ENCODE assay signal across 28 cellular contexts in the genomic region with DNA sequence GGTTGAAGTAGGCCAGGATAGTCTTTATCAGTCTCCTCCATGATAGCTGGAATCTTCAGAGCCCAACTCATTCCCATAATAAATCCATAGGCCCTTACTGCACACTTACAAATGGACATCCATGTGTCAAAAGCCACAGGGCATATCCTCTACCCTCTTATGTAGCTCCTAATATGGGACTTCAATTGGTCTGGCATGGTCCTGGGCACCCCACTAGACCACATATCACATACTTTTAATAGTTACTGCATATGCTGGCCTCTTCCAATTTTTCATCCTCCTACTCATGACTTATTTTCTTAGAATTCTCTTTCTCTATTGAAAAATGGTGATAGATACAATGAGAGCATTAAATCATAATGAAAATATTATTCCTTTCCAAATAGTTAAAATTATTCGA.
DNase-seq lines count a peak whose midpoint lies in the region; TF ChIP-seq lines count a peak whose summit lies in the region.
"Had no signal": no experiment of that assay in that cellular context is flagged by ENCODE, and none has a peak within 500 bp of the region (broad histone marks: within the 10 kb centered on the region; RNA-seq: fewer than 3 reads in every experiment).

No MANE protein-coding gene starts in this region.

- no peaks in the 10 kb centered on the region for H3K36me3 ChIP-seq in fibroblast of lung (ENCODE audit: control insufficient read depth, insufficient read depth, low read length)
- no peaks in the 10 kb centered on the region for H3K36me3 ChIP-seq in osteoblast (ENCODE audit: insufficient read depth, low read length)
- no peaks in the 10 kb centered on the region for H3K36me3 ChIP-seq in mesendoderm (ENCODE audit: control insufficient read depth, insufficient read depth, low read length)
- H3K36me3 ChIP-seq: adrenal gland, heart left ventricle, suprapubic skin, upper lobe of left lung had no signal

- H3K4me3 ChIP-seq in fibroblast of lung (replicated peaks in 1 of 4; ENCODE audit: control extremely low read depth in 1 of 4, insufficient read depth in 1 of 4, low read depth in 3 of 4, low read length in 4 of 4), result no peak overlapping the region
- no peak overlapping the region for H3K4me3 ChIP-seq in osteoblast (ENCODE audit: insufficient read depth, low read length)
- H3K4me3 ChIP-seq in mesendoderm (ENCODE audit: low read length), result no peak overlapping the region
- H3K4me3 ChIP-seq: adrenal gland, heart left ventricle, suprapubic skin, upper lobe of left lung had no signal

- DNase-seq in EL (peak; percentile 73), M059J (ENCODE audit: low read depth) (peak; percentile 63), fibroblast of lung (ENCODE audit: low read depth in 2 of 2) (peak; percentile 26 to 70), osteoblast (ENCODE audit: insufficient read length, low spot score, missing footprints) (no peak), putamen (ENCODE audit: low spot score) (no peak), mesendoderm (no peak)
- no peak for DNase-seq in effector CD8-positive, alpha-beta T cell (lab: John Stamatoyannopoulos, UW)
- DNase-seq: activated CD4-positive, alpha-beta memory T cell treated with anti-CD3 and anti-CD28 coated beads for 36 hours; activated CD4-positive, CD25-positive, alpha-beta regulatory T cell treated with anti-CD3 and anti-CD28 coated beads, Interleukin-2, amount 50 U/mL, for 72 hours; activated naive CD4-positive, alpha-beta T cell treated with Interleukin-2 at 50 U/mL for 16 hours; adrenal gland; AML-193; Calu3; CD4-positive, CD25-positive, alpha-beta regulatory T cell; DMS79; foreskin keratinocyte; heart left ventricle; KBM-7; kidney; left ventricle myocardium superior; midbrain; naive B cell; NCI-H1417; NCI-H2029 treated with DMSO at 0.1 percent for 48 hours; NCI-H524 treated with DMSO at 0.1 percent for 48 hours; OCI-M1; upper lobe of left lung had no signal

- H3K79me2 ChIP-seq in fibroblast of lung (ENCODE audit: control insufficient read depth, insufficient read depth, low read length) (no peaks in the 10 kb centered on the region), osteoblast (ENCODE audit: insufficient read depth, low read length) (peaks cover 2% of the 10 kb centered on the region), mesendoderm (ENCODE audit: control insufficient read depth, insufficient read depth, low read length) (no peaks in the 10 kb centered on the region)

- H2AK5ac ChIP-seq in mesendoderm (ENCODE audit: low read length), result no peak overlapping the region

- H2AFZ ChIP-seq in fibroblast of lung (ENCODE audit: low read length), result no peak overlapping the region
- no peak overlapping the region for H2AFZ ChIP-seq in osteoblast (ENCODE audit: low read length)

- no peak overlapping the region for H3K56ac ChIP-seq in mesendoderm (ENCODE audit: low read length)

- H3K4me1 ChIP-seq in fibroblast of lung (ENCODE audit: control insufficient read depth, extremely low read depth, insufficient read depth, low read length), result peaks cover 26% of the 10 kb centered on the region
- peaks cover 50% of the 10 kb centered on the region for H3K4me1 ChIP-seq in osteoblast (ENCODE audit: insufficient read depth, low read length)
- no peaks in the 10 kb centered on the region for H3K4me1 ChIP-seq in mesendoderm (ENCODE audit: control insufficient read depth, low read depth, low read length)
- H3K4me1 ChIP-seq: suprapubic skin had no signal

- no peak overlapping the region for H3K18ac ChIP-seq in mesendoderm (ENCODE audit: low read length)

- no peak overlapping the region for H3K4ac ChIP-seq in mesendoderm (ENCODE audit: low read depth, low read length)

- H2BK5ac ChIP-seq in mesendoderm (ENCODE audit: low read length), result no peak overlapping the region

- H3K27ac ChIP-seq in fibroblast of lung (ENCODE audit: insufficient read depth, low read length), result no peak overlapping the region
- peak overlapping the region; percentile 55 for H3K27ac ChIP-seq in osteoblast (ENCODE audit: low read depth, low read length)
- no peak overlapping the region for H3K27ac ChIP-seq in mesendoderm (ENCODE audit: low read depth, low read length)
- H3K27ac ChIP-seq: adrenal gland, foreskin keratinocyte, heart left ventricle, suprapubic skin, upper lobe of left lung had no signal

- H4K20me1 ChIP-seq in fibroblast of lung (ENCODE audit: control insufficient read depth, extremely low read depth, insufficient read depth, low read length) (no peaks in the 10 kb centered on the region), osteoblast (ENCODE audit: insufficient read depth, low read length) (no peaks in the 10 kb centered on the region)

- no peaks in the 10 kb centered on the region for H3K79me1 ChIP-seq in mesendoderm (ENCODE audit: low read length)

- TF ChIP-seq CTCF in fibroblast of lung (conservative IDR thresholded peaks at IDR 0.05 in 1 of 2, IDR thresholded peaks at IDR 0.05 in 1 of 2; ENCODE audit: low read depth in 1 of 2, low read length in 2 of 2) (no peak), osteoblast (IDR thresholded peaks at IDR 0.05; ENCODE audit: extremely low read depth, low read depth, low read length) (no peak)

- no peak overlapping the region for H2BK120ac ChIP-seq in mesendoderm (ENCODE audit: low read depth, low read length)

- WGBS in mesendoderm (ENCODE audit: extremely low coverage, insufficient coverage, low lambda C conversion rate), result no CpG with 5 or more reads among the region's 1 CpG

- H3K9me3 ChIP-seq in fibroblast of lung (ENCODE audit: control insufficient read depth, insufficient read depth, low read depth, low read length) (no peaks in the 10 kb centered on the region), osteoblast (ENCODE audit: low read depth, low read length) (no peaks in the 10 kb centered on the region)
- H3K9me3 ChIP-seq: adrenal gland, heart left ventricle, suprapubic skin, upper lobe of left lung had no signal

- H4K5ac ChIP-seq in mesendoderm (ENCODE audit: low read length), result no peak overlapping the region

- no peak overlapping the region for H2BK15ac ChIP-seq in mesendoderm (replicated peaks; ENCODE audit: low read depth)

- no peak overlapping the region for H3K9ac ChIP-seq in fibroblast of lung (ENCODE audit: insufficient read depth, low read length)
- no peak overlapping the region for H3K9ac ChIP-seq in mesendoderm (ENCODE audit: low read length)

- H3K4me2 ChIP-seq in fibroblast of lung (ENCODE audit: extremely low read depth, insufficient read depth, low read length), result no peak overlapping the region
- H3K4me2 ChIP-seq in osteoblast (ENCODE audit: insufficient read depth, low read length), result peak overlapping the region; percentile 51
- no peak overlapping the region for H3K4me2 ChIP-seq in mesendoderm (ENCODE audit: low read length)

- H4K8ac ChIP-seq in mesendoderm (ENCODE audit: low read depth, low read length), result no peak overlapping the region

- H3K23ac ChIP-seq in mesendoderm (ENCODE audit: low read length), result no peak overlapping the region

- no peaks in the 10 kb centered on the region for H3K27me3 ChIP-seq in fibroblast of lung (ENCODE audit: control insufficient read depth, insufficient read depth, low read length)
- no peaks in the 10 kb centered on the region for H3K27me3 ChIP-seq in osteoblast (ENCODE audit: insufficient read depth, low read length)
- no peaks in the 10 kb centered on the region for H3K27me3 ChIP-seq in mesendoderm (ENCODE audit: insufficient read depth, low read length, poor library complexity)
- H3K27me3 ChIP-seq: adrenal gland, foreskin keratinocyte, heart left ventricle, suprapubic skin, upper lobe of left lung had no signal

Comparison
In these comparisons a context has a peak if more than half of its experiments do, and no peak if none do; other contexts are left out.
1. DNase-seq: peak in EL (single experiment), M059J (single experiment) and fibroblast of lung (2 of 2); none in osteoblast (single experiment), putamen (single experiment), mesendoderm (single experiment) and effector CD8-positive, alpha-beta T cell (single experiment).